23 cellular contexts compared by ENCODE assay signal in the genomic region with DNA sequence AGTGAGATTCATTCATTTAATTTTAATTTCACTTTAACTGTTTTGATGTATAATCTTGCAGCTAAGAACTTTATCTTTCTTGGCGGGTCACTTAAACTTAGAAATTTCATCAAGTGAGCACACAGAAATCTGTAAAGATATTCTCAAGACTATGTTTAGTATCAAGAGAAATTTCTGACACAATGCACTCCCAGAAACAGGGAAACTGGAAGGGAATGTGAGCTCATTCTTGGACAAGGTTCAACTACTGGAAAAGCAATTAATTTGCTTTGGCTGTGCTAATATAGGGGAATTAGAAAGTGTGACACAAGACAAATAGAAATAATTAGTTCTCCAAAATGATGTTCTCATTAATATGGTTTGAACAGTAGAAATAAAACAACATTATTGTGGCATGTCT.
DNase-seq lines count a peak whose midpoint lies in the region; ATAC-seq, FAIRE-seq and TF ChIP-seq lines count a peak whose summit lies in the region.
"Had no signal": no experiment of that assay in that cellular context is flagged by ENCODE, and none has a peak within 500 bp of the region (broad histone marks: within the 10 kb centered on the region; RNA-seq: fewer than 3 reads in every experiment).

No MANE protein-coding gene starts in this region.

- no peaks in the 10 kb centered on the region for H3K9me3 Mint-ChIP-seq in CD8-positive, alpha-beta T cell
- H3K9me3 Mint-ChIP-seq in activated CD4-positive, alpha-beta T cell treated with anti-CD3 and anti-CD28 coated beads, Interleukin-2, amount 10 ng/mL, durations not matched to agents 24 days and 14 days = no peaks in the 10 kb centered on the region

- H3K36me3 ChIP-seq in left ventricle myocardium inferior = no peaks in the 10 kb centered on the region
- H3K36me3 ChIP-seq in CD8-positive, alpha-beta T cell (ENCODE audit: insufficient read depth, low read length) = no peaks in the 10 kb centered on the region
- H3K36me3 ChIP-seq: BE2C had no signal

- no peaks in the 10 kb centered on the region for H3K36me3 Mint-ChIP-seq in CD8-positive, alpha-beta T cell
- no peaks in the 10 kb centered on the region for H3K36me3 Mint-ChIP-seq in activated CD4-positive, alpha-beta T cell treated with anti-CD3 and anti-CD28 coated beads, Interleukin-2, amount 10 ng/mL, durations not matched to agents 24 days and 14 days (ENCODE audit: low read depth)

- CTCF ChIA-PET in CD8-positive, alpha-beta T cell (lab: Charles Lee) = no interaction called here

- no peaks in the 10 kb centered on the region for H3K9me3 ChIP-seq in left ventricle myocardium inferior (replicated peaks)
- no peaks in the 10 kb centered on the region for H3K9me3 ChIP-seq in CD8-positive, alpha-beta T cell (ENCODE audit: low read length)
- H3K9me3 ChIP-seq: BE2C had no signal

- TF ChIP-seq CTCF in left ventricle myocardium inferior (IDR thresholded peaks at IDR 0.05; ENCODE audit: borderline replicate concordance) = no peak
- no peak for TF ChIP-seq CTCF in CD8-positive, alpha-beta T cell (IDR thresholded peaks at IDR 0.05)

- peaks cover 21% of the 10 kb centered on the region for H3K4me1 ChIP-seq in left ventricle myocardium inferior
- H3K4me1 ChIP-seq in CD8-positive, alpha-beta T cell (ENCODE audit: insufficient read depth, low read length) = no peaks in the 10 kb centered on the region

- ATAC-seq in left cardiac atrium (no peak), GM21360 (IDR thresholded peaks at IDR 0.05; ENCODE audit: unreplicated experiment) (no peak)
- no peak for ATAC-seq in CD8-positive, alpha-beta T cell

- no peaks in the 10 kb centered on the region for H3K4me1 Mint-ChIP-seq in CD8-positive, alpha-beta T cell (ENCODE audit: low read depth)
- no peaks in the 10 kb centered on the region for H3K4me1 Mint-ChIP-seq in activated CD4-positive, alpha-beta T cell treated with anti-CD3 and anti-CD28 coated beads, Interleukin-2, amount 10 ng/mL, durations not matched to agents 24 days and 14 days

- no peaks in the 10 kb centered on the region for H3K27me3 ChIP-seq in left ventricle myocardium inferior (ENCODE audit: low read depth)
- H3K27me3 ChIP-seq in CD8-positive, alpha-beta T cell (ENCODE audit: insufficient read depth, low read length) = no peaks in the 10 kb centered on the region
- H3K27me3 ChIP-seq: BE2C had no signal

- H3K27ac ChIP-seq in left ventricle myocardium inferior (replicated peaks) = peak overlapping the region; percentile 52
- H3K27ac ChIP-seq in CD8-positive, alpha-beta T cell (ENCODE audit: low read depth, low read length) = no peak overlapping the region
- H3K27ac ChIP-seq: HL-60, PC-9 had no signal

- H3K4me3 Mint-ChIP-seq in CD8-positive, alpha-beta T cell = no peak overlapping the region
- H3K4me3 Mint-ChIP-seq in activated CD4-positive, alpha-beta T cell treated with anti-CD3 and anti-CD28 coated beads, Interleukin-2, amount 10 ng/mL, durations not matched to agents 24 days and 14 days = no peak overlapping the region

- no peak for DNase-seq in left ventricle myocardium inferior
- DNase-seq in left cardiac atrium = no peak
- peak; percentile 23 for DNase-seq in NCI-H446 treated with DMSO at 0.1 percent for 48 hours (lab: John Stamatoyannopoulos, UW)
- DNase-seq in CD8-positive, alpha-beta T cell = no peak
- DNase-seq in activated CD4-positive, alpha-beta T cell treated with anti-CD3 and anti-CD28 coated beads, Interleukin-2, amount 10 ng/mL, durations not matched to agents 24 days and 14 days = no peak
- DNase-seq: BE2C, COR-L47, DND-41, GOT3, HCEC 1CT, KBM-7, NCI-H1105, NCI-H146, NCI-H2081 treated with DMSO at 0.1 percent for 48 hours, NCI-H2171 treated with DMSO at 0.1 percent for 48 hours, NCI-H526 treated with DMSO at 0.1 percent for 48 hours, PC-9, RPMI8226, SIG-M5 had no signal

- intact Hi-C loops in left ventricle myocardium inferior (cut with micrococcal nuclease) (no loop called here), left cardiac atrium (cut with DNase I) (no loop called here)
- intact Hi-C loops in CD8-positive, alpha-beta T cell (cut with DNase I, micrococcal nuclease) = no loop called here
- intact Hi-C loops in activated CD4-positive, alpha-beta T cell treated with anti-CD3 and anti-CD28 coated beads, Interleukin-2, amount 10 ng/mL, durations not matched to agents 24 days and 14 days (cut with micrococcal nuclease) = no loop called here

- H3K27me3 Mint-ChIP-seq in CD8-positive, alpha-beta T cell (ENCODE audit: low read depth) = no peaks in the 10 kb centered on the region
- H3K27me3 Mint-ChIP-seq in activated CD4-positive, alpha-beta T cell treated with anti-CD3 and anti-CD28 coated beads, Interleukin-2, amount 10 ng/mL, durations not matched to agents 24 days and 14 days = no peaks in the 10 kb centered on the region

- H3K27ac Mint-ChIP-seq in CD8-positive, alpha-beta T cell = no peak overlapping the region
- H3K27ac Mint-ChIP-seq in activated CD4-positive, alpha-beta T cell treated with anti-CD3 and anti-CD28 coated beads, Interleukin-2, amount 10 ng/mL, durations not matched to agents 24 days and 14 days = no peak overlapping the region

- no peak overlapping the region for H3K4me3 ChIP-seq in left ventricle myocardium inferior
- no peak overlapping the region for H3K4me3 ChIP-seq in CD8-positive, alpha-beta T cell (ENCODE audit: low read depth, low read length)
- H3K4me3 ChIP-seq: PC-9 had no signal

- POLR2A ChIA-PET in CD8-positive, alpha-beta T cell (lab: Charles Lee) = no interaction called here

- FAIRE-seq in endometrium (lab: Jason Lieb, UNC) = peak; percentile 81
- FAIRE-seq: GM12891 had no signal
